8 cellular contexts compared by ENCODE assay signal in genomic region chr2:60555794-60556161, GRCh38. TPM values are rescaled to one million over a fixed set of nuclear protein-coding genes. Genes with fewer than 3 reads are reported as not detected.
DNase-seq lines count a peak whose midpoint lies in the region; ATAC-seq, FAIRE-seq and TF ChIP-seq lines count a peak whose summit lies in the region.

No MANE protein-coding gene starts in this region.

- ATAC-seq in heart right ventricle (no peak), pancreas (no peak), HG03571 (IDR thresholded peaks at IDR 0.05; ENCODE audit: unreplicated experiment) (no peak)

- H3K9ac ChIP-seq in HUES64 (ENCODE audit: low read depth, low read length) (peak overlapping the region; percentile 41; the same call in 1 of the 2 replicates), colonic mucosa (ENCODE audit: low read depth in 2 of 2, low read length in 2 of 2) (peak overlapping the region; percentile 78 to 81)

- intact Hi-C loops in heart right ventricle (cut with DNase I) (loop anchor here in 4 of 10 donors (10.0 kb wide), 2 partner anchors 221 to 1251 kb away; no protein-coding TSS in a partner anchor), cardiac septum (cut with DNase I) (loop anchor here (10.0 kb wide), 1 partner anchor 671 kb away; no protein-coding TSS in a partner anchor), colonic mucosa (cut with DNase I) (loop anchor here (10.0 kb wide), 1 partner anchor 341 kb away; no protein-coding TSS in a partner anchor), pancreas (cut with DNase I) (no loop called here)

- H3K36me3 ChIP-seq in heart right ventricle (no peaks in the 10 kb centered on the region), HUES64 (ENCODE audit: insufficient read depth, low read length) (no peaks in the 10 kb centered on the region), colonic mucosa (no peaks in the 10 kb centered on the region), pancreas (no peaks in the 10 kb centered on the region)

- H3K27me3 ChIP-seq in heart right ventricle (peaks cover 0 to 93% (median 74%) of the 10 kb centered on the region in 7 donors), HUES64 (ENCODE audit: insufficient read depth, low read length) (peaks cover 63% of the 10 kb centered on the region), colonic mucosa (no peaks in the 10 kb centered on the region), pancreas (no peaks in the 10 kb centered on the region)

- H3K9me3 ChIP-seq in heart right ventricle (no peaks in the 10 kb centered on the region), HUES64 (ENCODE audit: insufficient read depth, low read depth, low read length) (no peaks in the 10 kb centered on the region), colonic mucosa (no peaks in the 10 kb centered on the region), pancreas (no peaks in the 10 kb centered on the region)

- H3K27ac ChIP-seq in heart right ventricle = peak overlapping the region in 2 of 10 donors; percentile 69 to 70
- peak overlapping the region; percentile 99; the same call in 1 of the 2 replicates for H3K27ac ChIP-seq in HUES64 (ENCODE audit: low read depth, low read length)
- H3K27ac ChIP-seq in colonic mucosa = peak overlapping the region; percentile 79
- H3K27ac ChIP-seq in pancreas = peak overlapping the region; percentile 3 to 91 (median 88)

- 23 to 37% methylated on average over 5 of the region's 5 CpGs for WGBS in heart right ventricle, 2 donors
- 0% methylated on average over 5 of the region's 5 CpGs for WGBS in HUES64
- 32 to 36% methylated on average over 5 of the region's 5 CpGs for WGBS in pancreas, 2 donors

- no peak for TF ChIP-seq CTCF in heart right ventricle (IDR thresholded peaks at IDR 0.05)
- no peak for TF ChIP-seq CTCF in colonic mucosa (IDR thresholded peaks at IDR 0.05)
- no peak for TF ChIP-seq CTCF in pancreas (IDR thresholded peaks at IDR 0.05)

- DNase-seq in heart right ventricle (no peak), cardiac septum (ENCODE audit: low spot score) (no peak), colonic mucosa (no peak), pancreas (no peak), NCI-H2029 treated with DMSO at 0.1 percent for 48 hours (lab: John Stamatoyannopoulos, UW) (no peak)
- no peak for DNase-seq in effector CD4-positive, alpha-beta T cell

- peaks cover 0 to 60% (median 38%) of the 10 kb centered on the region in 9 donors for H3K4me1 ChIP-seq in heart right ventricle
- peaks cover 12% of the 10 kb centered on the region for H3K4me1 ChIP-seq in HUES64 (ENCODE audit: insufficient read depth, low read length)
- H3K4me1 ChIP-seq in colonic mucosa = peaks cover 4% of the 10 kb centered on the region
- H3K4me1 ChIP-seq in pancreas = peaks cover 0 to 5% (median 0%) of the 10 kb centered on the region in 3 donors

- H3K4me3 ChIP-seq in heart right ventricle (peak overlapping the region in 8 of 10 donors; percentile 45 to 80 (median 68)), HUES64 (ENCODE audit: low read length) (peak overlapping the region; percentile 79), colonic mucosa (peak overlapping the region; percentile 73), pancreas (peak overlapping the region in 3 of 4 donors; percentile 62 to 76 (median 73))

- FAIRE-seq in pancreas (lab: Jason Lieb, UNC) = no peak

RNA-seq across cellular contexts. Expression of gene BCL11A, which starts 2.3 kb away (rescaled TPM):
- total RNA-seq in heart right ventricle = 10 to 100 TPM; 19.5 to 38.5 (median 23.4) TPM
- 10 to 100 TPM in 1 of 2 donors, 1 to 10 TPM in 1; 3.2 to 22.2 TPM for polyA plus RNA-seq in heart right ventricle
- total RNA-seq in cardiac septum = 16.9 TPM
- polyA plus RNA-seq in HUES64 (2013, experiment 1 of 2) = 26.0 TPM
- 23.2 TPM for polyA plus RNA-seq in HUES64 (2013, experiment 2 of 2)
- 10 to 100 TPM; 22.9 to 27.1 TPM for total RNA-seq in colonic mucosa
- total RNA-seq in pancreas = 10 to 100 TPM in 5 of 6 donors, 1 to 10 TPM in 1; 9.4 to 16.1 (median 13.3) TPM
- polyA plus RNA-seq in pancreas = 1 to 10 TPM; 4.4 to 8.1 TPM

Comparison
In these comparisons a context has a peak if more than half of its experiments do, and no peak if none do; other contexts are left out.
1. intact Hi-C loops: an anchor here in cardiac septum (10.0 kb wide) and colonic mucosa (10.0 kb wide); none called in pancreas.